In genomic region chr19:40054632-40055031, GRCh38 we compare ENCODE assay signal across 10 cellular contexts. TPM values are rescaled to one million over a fixed set of nuclear protein-coding genes. Genes with fewer than 3 reads are reported as not detected.
DNase-seq lines count a peak whose midpoint lies in the region; ATAC-seq and TF ChIP-seq lines count a peak whose summit lies in the region.
"Had no signal": no experiment of that assay in that cellular context is flagged by ENCODE, and none has a peak within 500 bp of the region (broad histone marks: within the 10 kb centered on the region; RNA-seq: fewer than 3 reads in every experiment).

No MANE protein-coding gene starts in this region.

- H3K4me1 Mint-ChIP-seq in CD8-positive, alpha-beta memory T cell: peaks cover 53 to 68% (median 65%) of the 10 kb centered on the region in 3 donors
- H3K4me1 Mint-ChIP-seq in IgD-negative memory B cell (peaks cover 32 to 45% (median 35%) of the 10 kb centered on the region in 3 donors), chondrocyte (ENCODE audit: low read depth) (peaks cover 30% of the 10 kb centered on the region), natural killer cell (peaks cover 54 to 60% of the 10 kb centered on the region in 2 donors)

- H3K36me3 Mint-ChIP-seq in CD8-positive, alpha-beta memory T cell: peaks cover 11 to 23% (median 18%) of the 10 kb centered on the region in 3 donors
- H3K36me3 Mint-ChIP-seq in IgD-negative memory B cell: peaks cover 18% of the 10 kb centered on the region
- peaks cover 19% of the 10 kb centered on the region for H3K36me3 Mint-ChIP-seq in chondrocyte (ENCODE audit: low read depth)
- peaks cover 11% of the 10 kb centered on the region for H3K36me3 Mint-ChIP-seq in natural killer cell

- no peak for DNase-seq in CD8-positive, alpha-beta memory T cell
- DNase-seq in chondrocyte (ENCODE audit: low spot score) (no peak), natural killer cell (no peak), HCEC 1CT (no peak), MG63 (no peak)
- DNase-seq: GOT3 had no signal

- H3K9me3 Mint-ChIP-seq in CD8-positive, alpha-beta memory T cell: peaks cover 10 to 11% (median 11%) of the 10 kb centered on the region in 5 donors
- H3K9me3 Mint-ChIP-seq in IgD-negative memory B cell: peaks cover 2 to 20% (median 11%) of the 10 kb centered on the region in 3 donors
- H3K9me3 Mint-ChIP-seq in chondrocyte (ENCODE audit: low read depth): peaks cover 49% of the 10 kb centered on the region
- peaks cover 5 to 10% of the 10 kb centered on the region in 2 donors for H3K9me3 Mint-ChIP-seq in natural killer cell

- POLR2A ChIA-PET in CD8-positive, alpha-beta memory T cell (lab: Charles Lee): no interaction called here

- H3K4me3 ChIP-seq in CD8-positive, alpha-beta memory T cell (ENCODE audit: low read length): peak overlapping the region; percentile 84
- H3K4me3 ChIP-seq in MG63: no peak overlapping the region

- intact Hi-C loops in natural killer cell (cut with micrococcal nuclease): no loop called here

- TF ChIP-seq CTCF in chondrocyte (IDR thresholded peaks at IDR 0.05) (no peak), natural killer cell (IDR thresholded peaks at IDR 0.05) (no peak)

- CTCF ChIA-PET in CD8-positive, alpha-beta memory T cell (lab: Charles Lee): no interaction called here

- H3K27me3 ChIP-seq in CD8-positive, alpha-beta memory T cell (ENCODE audit: insufficient read depth, low read length, poor library complexity, severe bottlenecking): no peaks in the 10 kb centered on the region
- no peaks in the 10 kb centered on the region for H3K27me3 ChIP-seq in MG63

- no peaks in the 10 kb centered on the region for H3K9me3 ChIP-seq in CD8-positive, alpha-beta memory T cell (ENCODE audit: low read length)
- peaks cover 23% of the 10 kb centered on the region for H3K9me3 ChIP-seq in MG63

- H3K27ac ChIP-seq in CD8-positive, alpha-beta memory T cell (ENCODE audit: low read depth, low read length): no peak overlapping the region

- ATAC-seq in natural killer cell (no peak), GM21717 (IDR thresholded peaks at IDR 0.05; ENCODE audit: unreplicated experiment) (no peak), GM19452 (IDR thresholded peaks at IDR 0.05; ENCODE audit: unreplicated experiment) (no peak)

- peaks cover 1% of the 10 kb centered on the region for H3K36me3 ChIP-seq in CD8-positive, alpha-beta memory T cell (ENCODE audit: insufficient read depth, low read length)
- H3K36me3 ChIP-seq in MG63: no peaks in the 10 kb centered on the region

- H3K27me3 Mint-ChIP-seq in CD8-positive, alpha-beta memory T cell: peaks cover 4 to 5% of the 10 kb centered on the region in 2 donors
- H3K27me3 Mint-ChIP-seq in IgD-negative memory B cell: no peaks in the 10 kb centered on the region
- no peaks in the 10 kb centered on the region for H3K27me3 Mint-ChIP-seq in chondrocyte (ENCODE audit: low read depth)
- peaks cover 9 to 12% of the 10 kb centered on the region in 2 donors for H3K27me3 Mint-ChIP-seq in natural killer cell (ENCODE audit: low read depth in 2 of 2)

- peak overlapping the region in 5 of 8 donors; percentile 13 to 84 (median 48) for H3K27ac Mint-ChIP-seq in CD8-positive, alpha-beta memory T cell
- peak overlapping the region in 1 of 3 donors; percentile 58 for H3K27ac Mint-ChIP-seq in IgD-negative memory B cell
- H3K27ac Mint-ChIP-seq in chondrocyte (ENCODE audit: unreplicated experiment): no peak overlapping the region
- H3K27ac Mint-ChIP-seq in natural killer cell: peak overlapping the region in 1 of 2 donors; percentile 93

- H3K4me3 Mint-ChIP-seq in CD8-positive, alpha-beta memory T cell: peak overlapping the region; percentile 80 to 100 (median 100)
- H3K4me3 Mint-ChIP-seq in IgD-negative memory B cell: peak overlapping the region; percentile 55 to 99 (median 78)
- H3K4me3 Mint-ChIP-seq in chondrocyte (ENCODE audit: unreplicated experiment): peak overlapping the region; percentile 98
- H3K4me3 Mint-ChIP-seq in natural killer cell: peak overlapping the region; percentile 98

- H3K4me1 ChIP-seq in CD8-positive, alpha-beta memory T cell (ENCODE audit: insufficient read depth, low read length): peaks cover 16% of the 10 kb centered on the region

RNA-seq across cellular contexts. Expression of gene ZNF780B, which starts 1.4 kb away (rescaled TPM):
- 10 to 100 TPM; 16.8 to 21.3 TPM for total RNA-seq in CD8-positive, alpha-beta memory T cell
- polyA plus RNA-seq in CD8-positive, alpha-beta memory T cell: 12.0 TPM
- polyA plus RNA-seq in IgD-negative memory B cell: 10.8 TPM
- total RNA-seq in chondrocyte: 9.5 to 16.0 TPM (median 10.1 TPM) in 3 replicates
- total RNA-seq in natural killer cell: 10 to 100 TPM; 14.1 to 19.2 (median 17.2) TPM
- 1.3 and 3.6 TPM in 2 replicates for total RNA-seq in MG63 (2014; rRNA removed; shearing (Covaris generic); ENCODE audit: low replicate concordance)

RNA-seq across cellular contexts. Expression of gene ZNF780A, which starts 36.1 kb away (rescaled TPM):
- 10 to 100 TPM; 18.9 to 19.5 TPM for total RNA-seq in CD8-positive, alpha-beta memory T cell
- 23.2 TPM for polyA plus RNA-seq in CD8-positive, alpha-beta memory T cell
- 9.6 TPM for polyA plus RNA-seq in IgD-negative memory B cell
- total RNA-seq in chondrocyte: 6.0 to 11.0 TPM (median 10.9 TPM) in 3 replicates
- 10 to 100 TPM; 15.1 to 17.0 (median 16.0) TPM for total RNA-seq in natural killer cell
- total RNA-seq in MG63 (2014; rRNA removed; shearing (Covaris generic); ENCODE audit: low replicate concordance): 1.5 and 61.0 TPM in 2 replicates

RNA-seq across cellular contexts. Expression of gene ZNF546, which starts 57.8 kb away (rescaled TPM):
- total RNA-seq in CD8-positive, alpha-beta memory T cell: 1 to 10 TPM; 4.8 to 5.0 TPM
- 6.6 TPM for polyA plus RNA-seq in CD8-positive, alpha-beta memory T cell
- polyA plus RNA-seq in IgD-negative memory B cell: 3.6 TPM
- total RNA-seq in chondrocyte (2.0 to 7.5 TPM (median 3.6 TPM) in 3 replicates), natural killer cell (1 to 10 TPM; 3.3 to 4.0 (median 3.8) TPM)
- total RNA-seq in MG63 (2014; rRNA removed; shearing (Covaris generic); ENCODE audit: low replicate concordance): 2.2 and 5.7 TPM in 2 replicates
- total RNA-seq: HT-29 had no signal
